ENCODE assay signal across 8 cellular contexts in the genomic region with DNA sequence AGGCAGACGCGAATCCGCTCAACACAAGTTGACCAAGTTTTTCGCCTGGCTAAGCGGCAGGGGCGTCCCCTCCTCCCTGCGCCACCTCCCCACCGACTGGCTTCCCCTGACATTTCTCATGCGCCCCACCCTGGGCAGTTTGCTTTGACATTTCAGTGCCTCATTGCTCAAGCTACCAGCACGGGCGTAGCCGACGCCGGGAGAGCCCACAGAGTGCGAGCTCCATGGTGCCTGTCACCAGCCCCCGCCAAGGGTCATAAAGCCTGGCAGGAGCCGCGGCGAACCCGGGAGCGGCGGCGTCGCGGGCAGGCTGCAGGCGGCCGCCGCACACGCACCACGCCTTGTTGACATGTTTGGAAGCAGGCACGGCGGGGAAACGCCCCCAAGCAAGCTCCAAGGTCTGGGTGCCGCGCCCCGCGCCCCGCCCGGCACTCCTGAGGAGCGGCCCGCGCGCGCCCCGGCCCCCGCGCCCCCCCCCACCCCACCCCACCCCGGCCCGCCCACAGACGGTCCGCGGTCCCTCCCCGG. TPM values are rescaled to one million over a fixed set of nuclear protein-coding genes. Genes with fewer than 3 reads are reported as not detected.
DNase-seq lines count a peak whose midpoint lies in the region; ATAC-seq and TF ChIP-seq lines count a peak whose summit lies in the region.

No MANE protein-coding gene starts in this region.

- H3K4me1 Mint-ChIP-seq in mesothelial cell of epicardium, result peaks cover 70% of the 10 kb centered on the region

- ATAC-seq in GM19025 (IDR thresholded peaks at IDR 0.05; ENCODE audit: low read depth, unreplicated experiment) (peak; percentile 50), HG03280 (IDR thresholded peaks at IDR 0.05; ENCODE audit: unreplicated experiment) (peak; percentile 59)

- no peak for TF ChIP-seq CTCF in mesothelial cell of epicardium (IDR thresholded peaks at IDR 0.05; ENCODE audit: unreplicated experiment)

- no peaks in the 10 kb centered on the region for H3K36me3 ChIP-seq in endocrine pancreas (ENCODE audit: control insufficient read depth, insufficient read depth, low read length)

- H3K27me3 ChIP-seq in endocrine pancreas (ENCODE audit: control insufficient read depth, insufficient read depth, low read length), result no peaks in the 10 kb centered on the region

- H3K9me3 ChIP-seq in endocrine pancreas (ENCODE audit: control insufficient read depth, low read length), result no peaks in the 10 kb centered on the region

- H3K36me3 Mint-ChIP-seq in mesothelial cell of epicardium, result peaks cover 3% of the 10 kb centered on the region

- H3K27me3 Mint-ChIP-seq in mesothelial cell of epicardium (ENCODE audit: low read depth), result no peaks in the 10 kb centered on the region

- DNase-seq in AML-193 (lab: John Stamatoyannopoulos, UW), result peak; percentile 76 to 86
- peak; percentile 43 for DNase-seq in NCI-H82 treated with DMSO at 0.1 percent for 48 hours (lab: John Stamatoyannopoulos, UW; ENCODE audit: unreplicated experiment)
- peak; percentile 40 to 58 (median 47) for DNase-seq in activated CD8-positive, alpha-beta memory T cell treated with anti-CD3 and anti-CD28 coated beads for 48 hours (ENCODE audit: low read depth in 2 of 3, low spot score in 2 of 3)
- DNase-seq in mesothelial cell of epicardium (ENCODE audit: low spot score in 2 of 2, unreplicated experiment in 2 of 2), result peak; percentile 42 to 64
- DNase-seq in stimulated activated CD8-positive, alpha-beta memory T cell treated with anti-CD3 and anti-CD28 coated beads, Interleukin-2, amount 100 ng/mL, for 1 hour (ENCODE audit: low read depth in 2 of 2), result peak; percentile 44 to 60

- H3K4me1 ChIP-seq in endocrine pancreas (ENCODE audit: control insufficient read depth, insufficient read depth, low read length), result peaks cover 15% of the 10 kb centered on the region

- peak overlapping the region; percentile 89 for H3K4me3 ChIP-seq in endocrine pancreas (ENCODE audit: control insufficient read depth, insufficient read depth, low read length)

- H3K9me3 Mint-ChIP-seq in mesothelial cell of epicardium, result peaks cover 4% of the 10 kb centered on the region

- peak overlapping the region; percentile 45 for H3K9ac ChIP-seq in endocrine pancreas (ENCODE audit: control insufficient read depth, insufficient read depth, low read length)

- H3K4me3 Mint-ChIP-seq in mesothelial cell of epicardium, result peak overlapping the region; percentile 90

- H3K27ac Mint-ChIP-seq in mesothelial cell of epicardium, result peak overlapping the region; percentile 91

RNA-seq across cellular contexts. Expression of a gene that starts 0.6 kb away (rescaled TPM):
- total RNA-seq in mesothelial cell of epicardium, result 31.3 to 32.7 TPM (median 32.6 TPM) in 3 replicates

RNA-seq across cellular contexts. Expression of a gene that starts 34.4 kb away (rescaled TPM):
- total RNA-seq in mesothelial cell of epicardium, result 22.6 to 26.6 TPM (median 23.8 TPM) in 3 replicates

Comparison
In these comparisons a context has a peak if more than half of its experiments do, and no peak if none do; other contexts are left out.
1. Peak in every context shown above with its lines: DNase-seq, ATAC-seq and H3K4me3 ChIP-seq.